8 cellular contexts compared by ENCODE assay signal in the genomic region with DNA sequence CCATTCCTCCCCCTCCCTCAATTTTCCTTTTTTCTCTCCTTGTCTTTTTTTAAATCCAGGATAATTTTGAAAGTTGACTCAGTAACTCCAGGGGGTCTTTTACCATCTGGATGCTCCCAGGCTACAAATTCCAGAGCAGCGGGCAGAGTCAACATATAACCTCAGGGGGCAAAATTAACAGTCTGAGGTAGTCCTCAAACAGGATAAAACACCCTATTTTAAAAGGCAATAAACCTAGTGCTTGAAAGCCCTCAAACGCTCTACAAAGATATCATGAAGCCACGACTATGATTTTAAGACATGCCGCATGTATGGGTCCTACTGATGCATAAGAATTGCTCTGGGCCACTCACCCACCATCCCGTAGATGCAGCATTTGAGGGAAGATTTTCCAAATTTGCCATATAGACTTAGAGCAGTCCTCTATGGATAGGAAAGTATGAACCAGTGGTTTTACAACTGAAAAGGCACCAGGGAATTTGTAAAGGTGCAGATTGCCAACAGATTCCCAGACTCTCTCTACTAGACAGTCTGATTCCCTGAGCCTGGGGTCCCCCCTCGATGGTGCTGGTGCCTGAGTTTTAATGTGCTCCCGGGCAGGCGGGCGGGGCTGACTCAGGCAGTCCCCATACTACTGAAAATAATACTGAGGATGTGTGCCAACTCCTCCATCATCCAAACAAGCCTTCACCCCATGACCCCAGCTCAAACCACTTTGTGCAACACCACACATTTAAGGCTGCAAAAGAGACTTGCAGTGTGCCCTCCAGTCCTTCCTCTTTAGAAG. TPM values are rescaled to one million over a fixed set of nuclear protein-coding genes. Genes with fewer than 3 reads are reported as not detected.
DNase-seq lines count a peak whose midpoint lies in the region; TF ChIP-seq lines count a peak whose summit lies in the region.

No MANE protein-coding gene starts in this region.

- H3K4me3 ChIP-seq in AG04450 (ENCODE audit: low read depth, low read length) (peak overlapping the region; percentile 30), HUES6 (ENCODE audit: low read depth, low read length) (peak overlapping the region; percentile 14; the same call in 1 of the 2 replicates), WI38 (ENCODE audit: low read depth, low read length) (0 out of 2 replicates have a peak overlapping the region, but pooled peaks have one; percentile 6), right atrium auricular region (no peak overlapping the region)

- POLR2A ChIA-PET in AG04450 (lab: Yijun Ruan, JAX): no interaction called here

- H3K36me3 ChIP-seq in HUES6 (ENCODE audit: control insufficient read depth, insufficient read depth, low read length) (peaks cover 15% of the 10 kb centered on the region; the same call in 1 of the 2 replicates), right atrium auricular region (no peaks in the 10 kb centered on the region)

- H3K9ac ChIP-seq in HUES6 (ENCODE audit: low read length): peak overlapping the region; percentile 22

- H3K4me1 ChIP-seq in HUES6 (ENCODE audit: control insufficient read depth, insufficient read depth, low read length): peaks cover 42% of the 10 kb centered on the region
- no peaks in the 10 kb centered on the region for H3K4me1 ChIP-seq in right atrium auricular region

- DNase-seq in AG04450 (ENCODE audit: low read depth, low spot score) (no peak), iris pigment epithelial cell (ENCODE audit: low read depth) (peak; percentile 80), epidermal melanocyte (ENCODE audit: insufficient read length, low spot score) (no peak), NAMALWA (ENCODE audit: low spot score) (no peak), NCI-H2029 treated with DMSO at 0.1 percent for 48 hours (lab: John Stamatoyannopoulos, UW) (no peak), right atrium auricular region (ENCODE audit: low spot score) (no peak)

- CTCF ChIA-PET in AG04450 (lab: Charles Lee): interaction anchor here (1.7 kb wide), 1 partner anchor 181 kb away, joined by 4 read pairs; no protein-coding TSS in a partner anchor

- H3K9me3 ChIP-seq in AG04450 (ENCODE audit: control insufficient read depth, insufficient read depth, low read length) (no peaks in the 10 kb centered on the region), HUES6 (ENCODE audit: control insufficient read depth, insufficient read depth, low read depth, low read length) (peaks cover 29% of the 10 kb centered on the region), right atrium auricular region (no peaks in the 10 kb centered on the region)

- H3K27ac ChIP-seq in AG04450 (ENCODE audit: low read depth, low read length) (peak overlapping the region; percentile 42), HUES6 (ENCODE audit: low read depth, low read length) (peak overlapping the region; percentile 30; the same call in 1 of the 2 replicates), right atrium auricular region (no peak overlapping the region)

- no peaks in the 10 kb centered on the region for H3K27me3 ChIP-seq in AG04450 (ENCODE audit: control insufficient read depth, insufficient read depth, low read length)
- H3K27me3 ChIP-seq in HUES6 (ENCODE audit: control insufficient read depth, insufficient read depth, low read length): no peaks in the 10 kb centered on the region
- no peaks in the 10 kb centered on the region for H3K27me3 ChIP-seq in right atrium auricular region

- TF ChIP-seq CTCF in AG04450 (IDR thresholded peaks at IDR 0.05; ENCODE audit: low read depth, low read length) (no peak), WI38 (IDR thresholded peaks at IDR 0.05; ENCODE audit: low read depth, low read length) (no peak), right atrium auricular region (IDR thresholded peaks at IDR 0.05) (no peak)

RNA-seq across cellular contexts. Expression of gene PTPN14, which starts 37.2 kb away (rescaled TPM):
- 30.3 and 34.2 TPM in 2 replicates for polyA plus RNA-seq in AG04450 (2011; rRNA removed)
- 115 and 122 TPM in 2 replicates for polyA minus RNA-seq in AG04450 (2011; rRNA and poly(A)+ RNA removed)
- total RNA-seq in right atrium auricular region: 10 to 100 TPM in 1 of 2 donors, 1 to 10 TPM in 1; 8.4 to 27.2 TPM

Comparison
In these comparisons a context has a peak if more than half of its experiments do, and no peak if none do; other contexts are left out.
1. H3K27ac ChIP-seq: peak in AG04450 (single experiment) and HUES6 (single experiment); none in right atrium auricular region (0 of 2).
2. H3K4me3 ChIP-seq: peak in AG04450 (single experiment), HUES6 (single experiment) and WI38 (single experiment); none in right atrium auricular region (0 of 2).